ENCODE assay signal across 23 cellular contexts in the genomic region with DNA sequence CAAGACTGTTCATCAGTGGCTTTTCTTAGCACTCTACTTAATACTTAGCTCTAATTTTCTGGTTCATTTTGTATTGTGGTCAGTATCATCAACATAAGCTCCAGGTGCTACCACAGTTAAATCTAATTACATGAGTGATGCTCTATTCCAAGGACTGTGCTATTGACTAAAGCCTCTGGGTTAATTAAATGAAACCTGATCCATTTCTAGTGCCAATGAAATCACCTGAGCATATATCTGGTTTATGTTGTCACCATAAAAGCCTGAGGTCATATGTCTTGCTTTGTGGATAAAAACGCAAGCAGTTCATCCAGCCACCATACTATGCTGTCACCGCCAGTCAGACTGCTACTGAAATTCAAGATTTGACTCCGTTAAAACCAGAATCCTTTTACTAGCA.
DNase-seq lines count a peak whose midpoint lies in the region; ATAC-seq lines count a peak whose summit lies in the region.
"Had no signal": no experiment of that assay in that cellular context is flagged by ENCODE, and none has a peak within 500 bp of the region (broad histone marks: within the 10 kb centered on the region; RNA-seq: fewer than 3 reads in every experiment).

No MANE protein-coding gene starts in this region.

- ATAC-seq in activated naive CD8-positive, alpha-beta T cell treated with anti-CD3 and anti-CD28 coated beads, Interleukin-2, amount 50 U/mL, for 24 hours, result no peak
- no peak for ATAC-seq in HG02798 (IDR thresholded peaks at IDR 0.05; ENCODE audit: poor library complexity, unreplicated experiment)
- ATAC-seq: effector memory CD8-positive, alpha-beta T cell; esophagus mucosa; foreskin keratinocyte; SK-N-SH treated with all-trans-retinoic acid at 6 μM for 48 hours had no signal

- no peak overlapping the region for H3K27ac Mint-ChIP-seq in activated naive CD8-positive, alpha-beta T cell treated with anti-CD3 and anti-CD28 coated beads, Interleukin-2, amount 50 U/mL, for 24 hours
- H3K27ac Mint-ChIP-seq: activated CD4-positive, alpha-beta T cell treated with anti-CD3 and anti-CD28 coated beads, Interleukin-2, amount 10 ng/mL, durations not matched to agents 24 days and 14 days; activated naive CD4-positive, alpha-beta T cell treated with anti-CD3 and anti-CD28 coated beads, Interleukin-2, amount 10 ng/mL, durations not matched to agents 7 days and 5 days; activated T-helper 1 cell treated with anti-CD3 and anti-CD28 coated beads, Interleukin-12 subunit alpha, Interleukin-12 subunit beta, Interleukin-2, Interleukin-4 antibody, amounts not matched to agents 30 ng/mL and 10 ng/mL and 1 ng/mL, durations not matched to agents 14 hours and 24 hours and 36 hours; effector memory CD8-positive, alpha-beta T cell had no signal

- no peaks in the 10 kb centered on the region for H3K4me1 Mint-ChIP-seq in activated naive CD8-positive, alpha-beta T cell treated with anti-CD3 and anti-CD28 coated beads, Interleukin-2, amount 50 U/mL, for 24 hours
- H3K4me1 Mint-ChIP-seq: activated CD4-positive, alpha-beta T cell treated with anti-CD3 and anti-CD28 coated beads, Interleukin-2, amount 10 ng/mL, durations not matched to agents 24 days and 14 days; activated naive CD4-positive, alpha-beta T cell treated with anti-CD3 and anti-CD28 coated beads, Interleukin-2, amount 10 ng/mL, durations not matched to agents 7 days and 5 days; naive B cell had no signal

- no peak overlapping the region for H3K4me3 Mint-ChIP-seq in activated naive CD8-positive, alpha-beta T cell treated with anti-CD3 and anti-CD28 coated beads, Interleukin-2, amount 50 U/mL, for 24 hours
- H3K4me3 Mint-ChIP-seq: activated CD4-positive, alpha-beta T cell treated with anti-CD3 and anti-CD28 coated beads, Interleukin-2, amount 10 ng/mL, durations not matched to agents 24 days and 14 days; activated naive CD4-positive, alpha-beta T cell treated with anti-CD3 and anti-CD28 coated beads, Interleukin-2, amount 10 ng/mL, durations not matched to agents 7 days and 5 days; activated T-helper 1 cell treated with anti-CD3 and anti-CD28 coated beads, Interleukin-12 subunit alpha, Interleukin-12 subunit beta, Interleukin-2, Interleukin-4 antibody, amounts not matched to agents 30 ng/mL and 10 ng/mL and 1 ng/mL, durations not matched to agents 14 hours and 24 hours and 36 hours; effector memory CD8-positive, alpha-beta T cell had no signal

- H3K9me3 Mint-ChIP-seq in activated naive CD8-positive, alpha-beta T cell treated with anti-CD3 and anti-CD28 coated beads, Interleukin-2, amount 50 U/mL, for 24 hours, result no peaks in the 10 kb centered on the region
- H3K9me3 Mint-ChIP-seq: activated CD4-positive, alpha-beta T cell treated with anti-CD3 and anti-CD28 coated beads, Interleukin-2, amount 10 ng/mL, durations not matched to agents 24 days and 14 days; activated naive CD4-positive, alpha-beta T cell treated with anti-CD3 and anti-CD28 coated beads, Interleukin-2, amount 10 ng/mL, durations not matched to agents 7 days and 5 days; activated T-helper 1 cell treated with anti-CD3 and anti-CD28 coated beads, Interleukin-12 subunit alpha, Interleukin-12 subunit beta, Interleukin-2, Interleukin-4 antibody, amounts not matched to agents 30 ng/mL and 10 ng/mL and 1 ng/mL, durations not matched to agents 14 hours and 24 hours and 36 hours; effector memory CD8-positive, alpha-beta T cell; naive B cell had no signal

- no peaks in the 10 kb centered on the region for H3K27me3 Mint-ChIP-seq in activated naive CD8-positive, alpha-beta T cell treated with anti-CD3 and anti-CD28 coated beads, Interleukin-2, amount 50 U/mL, for 24 hours

- DNase-seq in NCI-H1092 treated with DMSO at 0.1 percent for 48 hours (lab: John Stamatoyannopoulos, UW) (peak; percentile 83), NCI-H2029 (lab: John Stamatoyannopoulos, UW) (peak; percentile 70), NCI-H524 (lab: John Stamatoyannopoulos, UW) (peak; percentile 17 to 92), SHP77 treated with DMSO at 0.1 percent for 48 hours (lab: John Stamatoyannopoulos, UW) (peak; percentile 8), AG08396 (ENCODE audit: low spot score) (no peak), RPMI8226 (no peak)
- no peak for DNase-seq in activated naive CD8-positive, alpha-beta T cell treated with anti-CD3 and anti-CD28 coated beads, Interleukin-2, amount 50 U/mL, for 24 hours
- DNase-seq: activated CD4-positive, alpha-beta T cell treated with anti-CD3 and anti-CD28 coated beads, Interleukin-2, amount 10 ng/mL, durations not matched to agents 24 days and 14 days; activated naive CD4-positive, alpha-beta T cell treated with anti-CD3 and anti-CD28 coated beads, Interleukin-2, amount 10 ng/mL, durations not matched to agents 7 days and 5 days; amygdala; C1 segment of cervical spinal cord; colonic mucosa; effector memory CD8-positive, alpha-beta T cell; foreskin keratinocyte; mesenchymal stem cell; MG63; naive B cell; T-helper 2 cell; transverse colon had no signal

- no peaks in the 10 kb centered on the region for H3K36me3 Mint-ChIP-seq in activated naive CD8-positive, alpha-beta T cell treated with anti-CD3 and anti-CD28 coated beads, Interleukin-2, amount 50 U/mL, for 24 hours (ENCODE audit: low read depth)
- H3K36me3 Mint-ChIP-seq: activated naive CD4-positive, alpha-beta T cell treated with anti-CD3 and anti-CD28 coated beads, Interleukin-2, amount 10 ng/mL, durations not matched to agents 7 days and 5 days; naive B cell had no signal

Comparison
In these comparisons a context has a peak if more than half of its experiments do, and no peak if none do; other contexts are left out.
1. DNase-seq: peak in NCI-H1092 treated with DMSO at 0.1 percent for 48 hours (single experiment), NCI-H2029 (single experiment), NCI-H524 (2 of 2) and SHP77 treated with DMSO at 0.1 percent for 48 hours (single experiment); none in activated naive CD8-positive, alpha-beta T cell treated with anti-CD3 and anti-CD28 coated beads, Interleukin-2, amount 50 U/mL, for 24 hours (single experiment), AG08396 (single experiment) and RPMI8226 (single experiment).